Comparison of ENCODE assay signal across 8 cellular contexts in genomic region chr15:75202251-75203016, GRCh38. TPM values are rescaled to one million over a fixed set of nuclear protein-coding genes. Genes with fewer than 3 reads are reported as not detected.
DNase-seq lines count a peak whose midpoint lies in the region; ATAC-seq lines count a peak whose summit lies in the region.

No MANE protein-coding gene starts in this region.

- no peaks in the 10 kb centered on the region for H3K9me3 Mint-ChIP-seq in activated CD8-positive, alpha-beta T cell treated with anti-CD3 and anti-CD28 coated beads, Interleukin-2, amount 10 ng/mL, durations not matched to agents 7 days and 5 days (ENCODE audit: insufficient read depth)

- H3K36me3 Mint-ChIP-seq in activated CD8-positive, alpha-beta T cell treated with anti-CD3 and anti-CD28 coated beads, Interleukin-2, amount 10 ng/mL, durations not matched to agents 7 days and 5 days (ENCODE audit: low read depth): peaks cover 26% of the 10 kb centered on the region

- peak; percentile 28 for ATAC-seq in HG02610 (IDR thresholded peaks at IDR 0.05; ENCODE audit: unreplicated experiment)
- ATAC-seq in activated CD8-positive, alpha-beta T cell treated with anti-CD3 and anti-CD28 coated beads, Interleukin-2, amount 10 ng/mL, durations not matched to agents 7 days and 5 days: peak; percentile 57

- DNase-seq in NCI-H1092 treated with DMSO at 0.1 percent for 48 hours (lab: John Stamatoyannopoulos, UW) (peak; percentile 9), NCI-H1092 (lab: John Stamatoyannopoulos, UW) (no peak), NCI-H460 (ENCODE audit: extremely low read depth, low read depth) (peak; percentile 41), mesenteric fat pad (ENCODE audit: low spot score) (peak; percentile 94)
- DNase-seq in activated CD8-positive, alpha-beta T cell treated with anti-CD3 and anti-CD28 coated beads, Interleukin-2, amount 10 ng/mL, durations not matched to agents 7 days and 5 days: peak; percentile 91
- peak; percentile 73 for DNase-seq in effector CD8-positive, alpha-beta T cell (lab: John Stamatoyannopoulos, UW)
- peak; percentile 64 to 75 for DNase-seq in stimulated activated CD8-positive, alpha-beta memory T cell treated with anti-CD3 and anti-CD28 coated beads, Interleukin-2, amount 100 ng/mL, for 1 hour (ENCODE audit: low read depth in 2 of 2)

- peak overlapping the region; percentile 89 for H3K4me3 Mint-ChIP-seq in activated CD8-positive, alpha-beta T cell treated with anti-CD3 and anti-CD28 coated beads, Interleukin-2, amount 10 ng/mL, durations not matched to agents 7 days and 5 days

- H3K27ac Mint-ChIP-seq in activated CD8-positive, alpha-beta T cell treated with anti-CD3 and anti-CD28 coated beads, Interleukin-2, amount 10 ng/mL, durations not matched to agents 7 days and 5 days: peak overlapping the region; percentile 91

- CTCF ChIA-PET in activated CD8-positive, alpha-beta T cell treated with anti-CD3 and anti-CD28 coated beads, Interleukin-2, amount 10 ng/mL, durations not matched to agents 7 days and 5 days (lab: Charles Lee): interaction anchor here (0.6 to 4.5 kb wide), 22 partner anchors 12 to 315 kb away, joined by 3 to 94 read pairs (median 6); partner anchors contain the start of genes PPCDC and RPP25

- POLR2A ChIA-PET in activated CD8-positive, alpha-beta T cell treated with anti-CD3 and anti-CD28 coated beads, Interleukin-2, amount 10 ng/mL, durations not matched to agents 7 days and 5 days (lab: Charles Lee): interaction anchor here (1.1 to 2.8 kb wide), 14 partner anchors 31 to 264 kb away, joined by 3 to 29 read pairs (median 8); partner anchors contain the start of genes COX5A and PPCDC

- H3K4me1 Mint-ChIP-seq in activated CD8-positive, alpha-beta T cell treated with anti-CD3 and anti-CD28 coated beads, Interleukin-2, amount 10 ng/mL, durations not matched to agents 7 days and 5 days (ENCODE audit: low read depth): peaks cover 58% of the 10 kb centered on the region

- H3K27me3 Mint-ChIP-seq in activated CD8-positive, alpha-beta T cell treated with anti-CD3 and anti-CD28 coated beads, Interleukin-2, amount 10 ng/mL, durations not matched to agents 7 days and 5 days (ENCODE audit: low read depth): no peaks in the 10 kb centered on the region

RNA-seq across cellular contexts. Expression of gene C15orf39, which starts 0.8 kb away (rescaled TPM):
- 5.9 and 7.0 TPM in 2 replicates for total RNA-seq in NCI-H460 (2014; rRNA removed; shearing (Covaris generic))
- polyA plus RNA-seq in NCI-H460 (2014; cell fraction: nucleus; rRNA removed): 6.2 and 6.6 TPM in 2 replicates
- 10 to 100 TPM; 57.2 to 59.4 TPM for total RNA-seq in activated CD8-positive, alpha-beta T cell treated with anti-CD3 and anti-CD28 coated beads, Interleukin-2, amount 10 ng/mL, durations not matched to agents 7 days and 5 days
- 31.7 TPM for total RNA-seq in mesenteric fat pad

RNA-seq across cellular contexts. Expression of gene GOLGA6C, which starts 55.7 kb away (rescaled TPM):
- not detected in 2 replicates for total RNA-seq in NCI-H460 (2014; rRNA removed; shearing (Covaris generic))
- polyA plus RNA-seq in NCI-H460 (2014; cell fraction: nucleus; rRNA removed): 0.14 TPM in 1 of 2 replicates, not detected in the other
- not detected for total RNA-seq in activated CD8-positive, alpha-beta T cell treated with anti-CD3 and anti-CD28 coated beads, Interleukin-2, amount 10 ng/mL, durations not matched to agents 7 days and 5 days
- total RNA-seq in mesenteric fat pad: not detected
